8 cellular contexts compared by ENCODE assay signal in the genomic region with DNA sequence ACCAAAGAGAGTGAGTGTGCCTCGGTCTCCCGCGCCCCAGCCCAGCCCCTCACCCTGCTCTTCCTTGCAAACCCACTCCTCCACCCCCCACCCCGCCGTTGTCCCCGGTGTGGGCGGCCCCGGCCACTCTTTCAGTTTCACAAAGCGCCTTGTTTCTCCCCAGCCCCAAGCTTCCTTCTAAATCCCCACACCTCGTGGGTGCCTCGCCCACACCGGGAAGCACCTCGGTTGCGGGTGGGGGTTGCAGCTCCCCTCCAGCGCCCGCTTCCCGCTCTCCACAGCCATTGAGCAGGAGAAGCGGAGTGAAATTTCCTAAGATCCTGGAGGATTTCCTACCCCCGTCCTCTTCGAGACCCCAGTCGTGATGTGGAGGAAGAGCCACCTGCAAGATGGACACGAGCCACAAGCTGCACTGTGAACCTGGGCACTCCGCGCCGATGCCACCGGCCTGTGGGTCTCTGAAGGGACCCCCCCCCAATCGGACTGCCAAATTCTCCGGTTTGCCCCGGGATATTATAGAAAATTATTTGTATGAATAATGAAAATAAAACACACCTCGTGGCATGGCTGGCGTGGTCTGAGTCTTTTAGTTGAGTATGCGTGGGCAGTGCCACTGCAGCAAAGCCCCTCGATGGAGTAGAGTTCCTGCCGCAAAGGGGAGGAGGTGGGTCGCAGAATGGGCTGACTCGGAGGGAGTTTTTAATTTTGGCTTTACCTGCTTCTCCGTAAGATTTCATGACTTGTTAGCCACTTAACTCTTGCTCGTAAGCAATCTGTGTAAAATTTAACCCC. TPM values are rescaled to one million over a fixed set of nuclear protein-coding genes. Genes with fewer than 3 reads are reported as not detected.
A peak's percentile ranks its signal among the peaks of the same experiment; 100 is the strongest.
DNase-seq lines count a peak whose midpoint lies in the region; ATAC-seq, FAIRE-seq and TF ChIP-seq lines count a peak whose summit lies in the region.

No MANE protein-coding gene starts in this region.

- in situ Hi-C loops in Caki2 (cut with HindIII; ENCODE audit: low pct_unique_long_range_greater_than_20kb, low sequenced_read_pairs) = no loop called here

- H3K4me3 ChIP-seq in fibroblast of villous mesenchyme (ENCODE audit: low read depth, low read length) (peak overlapping the region; percentile 98), neutrophil (ENCODE audit: low read depth in 1 of 2, low read length in 1 of 2) (peak overlapping the region; percentile 79 to 94)

- TF ChIP-seq CTCF in fibroblast of villous mesenchyme (IDR thresholded peaks at IDR 0.05; ENCODE audit: insufficient read depth, low read depth, low read length) (no peak), neutrophil (IDR thresholded peaks at IDR 0.05) (no peak)

- H3K4me1 ChIP-seq in neutrophil (ENCODE audit: control insufficient read depth in 1 of 2, insufficient read depth in 1 of 2, low read depth in 1 of 2, low read length in 1 of 2) = peaks cover 24 to 28% of the 10 kb centered on the region in 2 experiments

- no peaks in the 10 kb centered on the region for H3K9me3 ChIP-seq in neutrophil

- H3K27ac ChIP-seq in neutrophil = peak overlapping the region; percentile 78

- peaks cover 0 to 7% (median 1%) of the 10 kb centered on the region in 3 donors for H3K9me3 Mint-ChIP-seq in IgD-negative memory B cell
- peaks cover 12% of the 10 kb centered on the region for H3K9me3 Mint-ChIP-seq in activated T-cell treated with anti-CD3 and anti-CD28 coated beads, Interleukin-2, amount 50 U/mL, for 4 hours

- H3K4me1 Mint-ChIP-seq in IgD-negative memory B cell = peaks cover 29 to 42% (median 30%) of the 10 kb centered on the region in 3 donors
- H3K4me1 Mint-ChIP-seq in activated T-cell treated with anti-CD3 and anti-CD28 coated beads, Interleukin-2, amount 50 U/mL, for 4 hours (ENCODE audit: low read depth) = peaks cover 55% of the 10 kb centered on the region

- DNase-seq in Caki2 (ENCODE audit: low read depth) = peak; percentile 31
- DNase-seq in activated T-cell treated with anti-CD3 and anti-CD28 coated beads, Interleukin-2, amount 50 U/mL, for 4 hours = peak; percentile 58
- no peak for DNase-seq in fibroblast of villous mesenchyme (ENCODE audit: low read depth)
- DNase-seq in urothelium cell line (ENCODE audit: low spot score) = no peak
- no peak for DNase-seq in NCI-H446 (lab: John Stamatoyannopoulos, UW)

- FAIRE-seq in urothelium cell line (lab: Jason Lieb, UNC) = no peak

- peaks cover 10% of the 10 kb centered on the region for H3K36me3 Mint-ChIP-seq in IgD-negative memory B cell
- H3K36me3 Mint-ChIP-seq in activated T-cell treated with anti-CD3 and anti-CD28 coated beads, Interleukin-2, amount 50 U/mL, for 4 hours (ENCODE audit: insufficient read depth) = peaks cover 7% of the 10 kb centered on the region

- H3K27ac Mint-ChIP-seq in IgD-negative memory B cell = peak overlapping the region; percentile 87 to 96 (median 89)

- H3K27me3 Mint-ChIP-seq in IgD-negative memory B cell = no peaks in the 10 kb centered on the region
- H3K27me3 Mint-ChIP-seq in activated T-cell treated with anti-CD3 and anti-CD28 coated beads, Interleukin-2, amount 50 U/mL, for 4 hours (ENCODE audit: low read depth) = no peaks in the 10 kb centered on the region

- no peaks in the 10 kb centered on the region for H3K36me3 ChIP-seq in neutrophil

- H3K27me3 ChIP-seq in neutrophil = peaks cover 17% of the 10 kb centered on the region

- peak; percentile 24 for ATAC-seq in GM21515 (IDR thresholded peaks at IDR 0.05; ENCODE audit: unreplicated experiment)
- peak; percentile 9 to 15 for ATAC-seq in activated T-cell treated with anti-CD3 and anti-CD28 coated beads, Interleukin-2, amount 50 U/mL, for 4 hours

- H3K4me3 Mint-ChIP-seq in IgD-negative memory B cell = peak overlapping the region; percentile 92 to 99 (median 95)
- peak overlapping the region; percentile 95 for H3K4me3 Mint-ChIP-seq in activated T-cell treated with anti-CD3 and anti-CD28 coated beads, Interleukin-2, amount 50 U/mL, for 4 hours

RNA-seq across cellular contexts. Expression of gene TMSB10, which starts 0.8 kb away (rescaled TPM):
- 11,384 and 12,769 TPM in 2 replicates for total RNA-seq in Caki2 (2014; rRNA removed; shearing (Covaris generic); ENCODE audit: low replicate concordance)
- 6,394 TPM for polyA plus RNA-seq in IgD-negative memory B cell
- 1,000 to 10,000 TPM; 1,023 to 1,175 (median 1,139) TPM for total RNA-seq in activated T-cell treated with anti-CD3 and anti-CD28 coated beads, Interleukin-2, amount 50 U/mL, for 4 hours
- total RNA-seq in fibroblast of villous mesenchyme = 3,561 and 6,804 TPM in 2 replicates

RNA-seq across cellular contexts. Expression of gene TRABD2A, which starts 25.4 kb away (rescaled TPM):
- total RNA-seq in Caki2 (2014; rRNA removed; shearing (Covaris generic); ENCODE audit: low replicate concordance) = 0.34 and 2.6 TPM in 2 replicates
- 5.7 TPM for polyA plus RNA-seq in IgD-negative memory B cell
- total RNA-seq in activated T-cell treated with anti-CD3 and anti-CD28 coated beads, Interleukin-2, amount 50 U/mL, for 4 hours = 10 to 100 TPM; 21.2 to 29.4 (median 22.2) TPM
- total RNA-seq in fibroblast of villous mesenchyme = 1.3 and 1.7 TPM in 2 replicates

Comparison
In these comparisons a context has a peak if more than half of its experiments do, and no peak if none do; other contexts are left out.
1. DNase-seq: peak in Caki2 (single experiment) and activated T-cell treated with anti-CD3 and anti-CD28 coated beads, Interleukin-2, amount 50 U/mL, for 4 hours (single experiment); none in fibroblast of villous mesenchyme (single experiment), urothelium cell line (single experiment) and NCI-H446 (0 of 2).